Comparison of ENCODE assay signal across 8 cellular contexts in genomic region chr9:34636791-34637355, GRCh38. TPM values are rescaled to one million over a fixed set of nuclear protein-coding genes. Genes with fewer than 3 reads are reported as not detected.
A peak's percentile ranks its signal among the peaks of the same experiment; 100 is the strongest.
DNase-seq lines count a peak whose midpoint lies in the region; ATAC-seq and TF ChIP-seq lines count a peak whose summit lies in the region.

No MANE protein-coding gene starts in this region.

- no peaks in the 10 kb centered on the region for H3K9me3 ChIP-seq in BE2C
- no peaks in the 10 kb centered on the region for H3K9me3 ChIP-seq in HAP-1
- no peaks in the 10 kb centered on the region for H3K9me3 ChIP-seq in WERI-Rb-1 (ENCODE audit: severe bottlenecking)

- peaks cover 5% of the 10 kb centered on the region for H3K4me1 ChIP-seq in BE2C
- H3K4me1 ChIP-seq in HAP-1, result peaks cover 12% of the 10 kb centered on the region
- H3K4me1 ChIP-seq in rectal smooth muscle tissue (ENCODE audit: control insufficient read depth, insufficient read depth, low read length), result peaks cover 15% of the 10 kb centered on the region

- H3K4me3 ChIP-seq in BE2C (ENCODE audit: low read depth, low read length) (peak overlapping the region; percentile 92), HAP-1 (peak overlapping the region; percentile 66), WERI-Rb-1 (ENCODE audit: low read depth, low read length) (peak overlapping the region; percentile 80), fibroblast of the aortic adventitia (ENCODE audit: low read depth, low read length) (peak overlapping the region; percentile 81), rectal smooth muscle tissue (ENCODE audit: low read length) (peak overlapping the region; percentile 87)

- ATAC-seq in GM21447 (IDR thresholded peaks at IDR 0.05; ENCODE audit: unreplicated experiment), result no peak
- no peak for ATAC-seq in GM18873 (IDR thresholded peaks at IDR 0.05; ENCODE audit: low FRiP score, unreplicated experiment)

- H3K36me3 ChIP-seq in BE2C (peaks cover 10% of the 10 kb centered on the region), HAP-1 (replicated peaks) (peaks cover 17% of the 10 kb centered on the region), WERI-Rb-1 (peaks cover 10% of the 10 kb centered on the region), rectal smooth muscle tissue (ENCODE audit: control insufficient read depth, insufficient read depth, low read length) (peaks cover 8% of the 10 kb centered on the region)

- peak overlapping the region; percentile 78 for H3K27ac ChIP-seq in WERI-Rb-1
- H3K27ac ChIP-seq in rectal smooth muscle tissue (ENCODE audit: low read depth, low read length), result peak overlapping the region; percentile 81

- no peak for TF ChIP-seq CTCF in BE2C (IDR thresholded peaks at IDR 0.05; ENCODE audit: low read depth, low read length)
- TF ChIP-seq CTCF in WERI-Rb-1 (IDR thresholded peaks at IDR 0.05; ENCODE audit: low read depth, low read length), result no peak
- no peak for TF ChIP-seq CTCF in fibroblast of the aortic adventitia (IDR thresholded peaks at IDR 0.05; ENCODE audit: insufficient read depth, low read length)

- H3K27me3 ChIP-seq in BE2C (no peaks in the 10 kb centered on the region), HAP-1 (ENCODE audit: low read depth) (no peaks in the 10 kb centered on the region), WERI-Rb-1 (ENCODE audit: insufficient read depth, low read depth, severe bottlenecking) (no peaks in the 10 kb centered on the region), rectal smooth muscle tissue (ENCODE audit: control insufficient read depth, insufficient read depth, low read length) (no peaks in the 10 kb centered on the region)

- DNase-seq in BE2C (peak; percentile 48), HAP-1 (ENCODE audit: low spot score in 2 of 2) (no peak), WERI-Rb-1 (no peak), fibroblast of the aortic adventitia (ENCODE audit: low read depth) (peak; percentile 44), T1000 (lab: John Stamatoyannopoulos, UW) (no peak)

- H3K9ac ChIP-seq in rectal smooth muscle tissue (ENCODE audit: low read length), result peak overlapping the region; percentile 29

- in situ Hi-C loops in HAP-1 (cut with MboI; ENCODE audit: low sequenced_read_pairs), result no loop called here

RNA-seq across cellular contexts. Expression of gene SIGMAR1, which starts 0.7 kb away (rescaled TPM):
- 226 TPM for polyA plus RNA-seq in BE2C (2012; ENCODE audit: insufficient read depth, insufficient read length, low read depth)
- total RNA-seq in fibroblast of the aortic adventitia (ENCODE audit: low replicate concordance), result 71.3 and 97.8 TPM in 2 replicates

RNA-seq across cellular contexts. Expression of gene ARID3C, which starts 8.0 kb away (rescaled TPM):
- not detected for polyA plus RNA-seq in BE2C (2012; ENCODE audit: insufficient read depth, insufficient read length, low read depth)
- total RNA-seq in fibroblast of the aortic adventitia (ENCODE audit: low replicate concordance), result 0.09 and 0.74 TPM in 2 replicates

RNA-seq across cellular contexts. Expression of gene GALT, which starts 9.6 kb away (rescaled TPM):
- 58.3 TPM for polyA plus RNA-seq in BE2C (2012; ENCODE audit: insufficient read depth, insufficient read length, low read depth)
- total RNA-seq in fibroblast of the aortic adventitia (ENCODE audit: low replicate concordance), result 22.8 and 26.8 TPM in 2 replicates

RNA-seq across cellular contexts. Expression of gene IL11RA, which starts 15.1 kb away (rescaled TPM):
- polyA plus RNA-seq in BE2C (2012; ENCODE audit: insufficient read depth, insufficient read length, low read depth), result 32.9 TPM
- 23.8 and 26.7 TPM in 2 replicates for total RNA-seq in fibroblast of the aortic adventitia (ENCODE audit: low replicate concordance)

RNA-seq across cellular contexts. Expression of gene DCTN3, which starts 16.6 kb away (rescaled TPM):
- 154 TPM for polyA plus RNA-seq in BE2C (2012; ENCODE audit: insufficient read depth, insufficient read length, low read depth)
- 36.9 and 88.1 TPM in 2 replicates for total RNA-seq in fibroblast of the aortic adventitia (ENCODE audit: low replicate concordance)

Comparison
In these comparisons a context has a peak if more than half of its experiments do, and no peak if none do; other contexts are left out.
1. DNase-seq: peak in BE2C (single experiment) and fibroblast of the aortic adventitia (single experiment); none in HAP-1 (0 of 2), WERI-Rb-1 (single experiment) and T1000 (single experiment).
2. Peak in every context shown above with its lines, with median percentiles within 50 percentile points of each other: H3K4me3 ChIP-seq.